In the genomic region with DNA sequence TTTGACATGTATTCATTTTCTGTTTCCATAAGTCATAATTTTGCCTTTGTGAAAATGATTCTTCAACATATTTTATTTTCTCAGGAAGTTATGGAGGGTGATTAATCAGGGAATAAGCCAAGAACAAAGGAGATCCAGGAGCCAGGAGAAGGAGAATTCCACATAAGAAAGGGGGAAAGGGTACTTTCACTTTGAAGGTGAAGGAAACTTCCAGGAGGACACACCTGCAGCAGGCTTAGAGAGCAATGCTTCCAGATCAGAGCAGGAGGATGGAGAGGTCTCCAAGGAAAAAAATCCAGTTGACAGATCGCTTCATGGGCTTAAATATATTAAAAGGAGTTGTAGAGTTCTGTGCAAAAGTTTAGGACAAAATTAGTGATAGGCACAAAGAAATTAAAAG, we compare ENCODE assay signal across 26 cellular contexts.
A peak's percentile ranks its signal among the peaks of the same experiment; 100 is the strongest.
DNase-seq lines count a peak whose midpoint lies in the region; ATAC-seq, FAIRE-seq and TF ChIP-seq lines count a peak whose summit lies in the region.
"Had no signal": no experiment of that assay in that cellular context is flagged by ENCODE, and none has a peak within 500 bp of the region (broad histone marks: within the 10 kb centered on the region; RNA-seq: fewer than 3 reads in every experiment).

No MANE protein-coding gene starts in this region.

- intact Hi-C loops in PC-3 (cut with micrococcal nuclease), result no loop called here

- no peak overlapping the region for H3K14ac ChIP-seq in H1 (ENCODE audit: insufficient read length)

- DNase-seq in SK-N-SH, result no peak
- DNase-seq in PC-3, result peak; percentile 18
- DNase-seq in H1 (ENCODE audit: low read depth in 1 of 2, low spot score in 2 of 2), result no peak
- peak; percentile 56 for DNase-seq in small intestine
- DNase-seq in NCI-H446 (lab: John Stamatoyannopoulos, UW), result no peak
- no peak for DNase-seq in islet precursor cell
- DNase-seq: ACHN; BE2C; CD8-positive, alpha-beta memory T cell; DMS79 treated with DMSO at 0.1 percent for 48 hours; GF-D8; KBM-7; NCI-H1105 treated with DMSO at 0.1 percent for 48 hours; NCI-H146; NCI-H1930; NCI-H446 treated with DMSO at 0.1 percent for 48 hours; NCI-H526; SHP77 had no signal

- no peaks in the 10 kb centered on the region for H3K23me2 ChIP-seq in H1 (ENCODE audit: low read depth, low read length)

- CTCF ChIA-PET in SK-N-SH (lab: Yijun Ruan, JAX), result interaction anchor here (1.0 to 1.6 kb wide), 4 partner anchors 10 to 92 kb away, joined by 3 to 7 read pairs (median 4); a partner anchor contains a TSS
- CTCF ChIA-PET in PC-3 (lab: Charles Lee), result no interaction called here
- CTCF ChIA-PET in H1 (lab: Charles Lee; ENCODE audit: partially characterized antibody), result interaction anchor here (1.3 kb wide), 1 partner anchor 92 kb away, joined by 3 read pairs; a partner anchor contains a TSS

- H3K4me2 ChIP-seq in SK-N-SH, result peak overlapping the region; percentile 47; the same call in 1 of the 2 replicates
- peak overlapping the region; percentile 78 for H3K4me2 ChIP-seq in PC-3 (ENCODE audit: low read length)
- H3K4me2 ChIP-seq in H1 (ENCODE audit: insufficient read depth in 1 of 2, low read depth in 2 of 2, low read length in 2 of 2), result no peak overlapping the region

- peaks cover 11 to 27% of the 10 kb centered on the region in 2 experiments; a peak in 3 of 4 replicates for H3K4me1 ChIP-seq in SK-N-SH (ENCODE audit: control insufficient read depth in 1 of 2, insufficient read depth in 2 of 2, low read depth in 1 of 2, low read length in 1 of 2)
- H3K4me1 ChIP-seq in PC-3 (ENCODE audit: insufficient read depth, low read length), result peaks cover 17% of the 10 kb centered on the region
- peaks cover 0 to 4% (median 0%) of the 10 kb centered on the region in 4 experiments; a peak in 1 of 7 replicates for H3K4me1 ChIP-seq in H1 (replicated peaks in 1 of 4; ENCODE audit: control insufficient read depth in 3 of 4, insufficient read depth in 4 of 4, low read length in 3 of 4)
- no peaks in the 10 kb centered on the region for H3K4me1 ChIP-seq in small intestine (ENCODE audit: control insufficient read depth in 2 of 2, insufficient read depth in 1 of 2, low read depth in 1 of 2, low read length in 1 of 2)

- H3F3A ChIP-seq in SK-N-SH (replicated peaks; ENCODE audit: insufficient read depth) (peaks cover 25% of the 10 kb centered on the region), PC-3 (ENCODE audit: low read length, unreplicated experiment) (no peaks in the 10 kb centered on the region)

- no peak overlapping the region for H3K23ac ChIP-seq in H1 (ENCODE audit: insufficient read length)

- no peak overlapping the region for H2BK5ac ChIP-seq in H1 (ENCODE audit: low read depth, low read length)

- H3K79me1 ChIP-seq in H1 (ENCODE audit: low read depth, low read length), result no peaks in the 10 kb centered on the region

- H3K4ac ChIP-seq in H1 (replicated peaks; ENCODE audit: insufficient read length, low read depth, low read length), result no peak overlapping the region

- H3K4me3 ChIP-seq in SK-N-SH (ENCODE audit: low read depth in 2 of 2, low read length in 1 of 2) (no peak overlapping the region), PC-3 (ENCODE audit: low read length) (peak overlapping the region; percentile 51), H1 (ENCODE audit: extremely low read depth in 1 of 4, insufficient read depth in 2 of 4, low read depth in 3 of 4, low read length in 4 of 4) (no peak overlapping the region), small intestine (ENCODE audit: low read depth in 1 of 2, low read length in 2 of 2) (no peak overlapping the region)
- H3K4me3 ChIP-seq: SK-N-MC had no signal

- no peak for TF ChIP-seq EP300 in SK-N-SH (IDR thresholded peaks at IDR 0.05; ENCODE audit: borderline replicate concordance in 1 of 2, low read depth in 1 of 2, low read length in 1 of 2)
- no peak for TF ChIP-seq EP300 in H1 (IDR thresholded peaks at IDR 0.05; ENCODE audit: borderline replicate concordance in 1 of 2, low read depth in 2 of 2, low read length in 2 of 2)

- no peak for TF ChIP-seq CTCF in SK-N-SH (IDR thresholded peaks at IDR 0.05)
- no peak for TF ChIP-seq CTCF in PC-3 (conservative IDR thresholded peaks at IDR 0.05; ENCODE audit: low read depth, low read length)
- no peak for TF ChIP-seq CTCF in H1 (IDR thresholded peaks at IDR 0.05; ENCODE audit: control extremely low read depth in 1 of 3, insufficient read depth in 1 of 3, low read depth in 1 of 3, low read length in 3 of 3)

- TF ChIP-seq RAD21 in SK-N-SH (IDR thresholded peaks at IDR 0.05; ENCODE audit: low read length) (no peak), H1 (IDR thresholded peaks at IDR 0.05 in 1 of 2, conservative IDR thresholded peaks at IDR 0.05 in 1 of 2; ENCODE audit: low read depth in 2 of 2, low read length in 2 of 2) (no peak)

- H3K9ac ChIP-seq in SK-N-SH (no peak overlapping the region), PC-3 (ENCODE audit: low read length) (no peak overlapping the region), H1 (replicated peaks in 1 of 4; ENCODE audit: extremely low read depth in 1 of 4, low read depth in 3 of 4, low read length in 3 of 4) (no peak overlapping the region)

- FAIRE-seq in H1 (lab: Jason Lieb, UNC) (peak; percentile 82), small intestine (lab: Jason Lieb, UNC) (no peak)
- FAIRE-seq: GM12891, HTR-8/SVneo had no signal

- H2AK5ac ChIP-seq in H1 (ENCODE audit: low read depth, low read length), result no peak overlapping the region

- WGBS in SK-N-SH (ENCODE audit: low lambda C conversion rate), result 39% methylated on average over 1 of the region's 1 CpG
- WGBS in H1 (ENCODE audit: extremely low coverage in 1 of 2, insufficient coverage in 1 of 2, insufficient read length in 1 of 2, insufficient replicate concordance in 2 of 2, low coverage in 1 of 2, low lambda C conversion rate in 2 of 2, missing lambda C conversion rate in 1 of 2), 2 experiments, result 89% methylated on average over 1 of the region's 1 CpG; no CpG with 5 or more reads in 1 of the 2 experiments
- 78 to 86% (median 81%) methylated on average over 1 of the region's 1 CpG for WGBS in small intestine, 3 donors

- H3K56ac ChIP-seq in H1 (replicated peaks; ENCODE audit: insufficient read length, low read depth, low read length), result no peak overlapping the region

- H3K27ac ChIP-seq in SK-N-SH (ENCODE audit: low read depth in 2 of 2, low read length in 1 of 2) (no peak overlapping the region), PC-3 (ENCODE audit: low read length) (peak overlapping the region; percentile 6; the same call in 1 of the 2 replicates), H1 (ENCODE audit: low read depth, low read length) (no peak overlapping the region), small intestine (ENCODE audit: low read depth in 1 of 2, low read length in 1 of 2) (peak overlapping the region in 1 of 2 donors; percentile 8)
- H3K27ac ChIP-seq: 22Rv1, RWPE1, SK-N-MC had no signal

- H2BK20ac ChIP-seq in H1 (ENCODE audit: low read length), result no peak overlapping the region

- ATAC-seq in SK-N-SH treated with all-trans-retinoic acid at 6 μM for 48 hours (no peak), PC-3 (peak; percentile 68), HG03175 (IDR thresholded peaks at IDR 0.05; ENCODE audit: unreplicated experiment) (no peak)
- ATAC-seq: Panc1 had no signal

- H3K36me3 ChIP-seq in SK-N-SH (replicated peaks in 1 of 2; ENCODE audit: control insufficient read depth in 1 of 2, insufficient read depth in 2 of 2, low read length in 1 of 2) (no peaks in the 10 kb centered on the region), PC-3 (ENCODE audit: low read depth, low read length) (no peaks in the 10 kb centered on the region), H1 (ENCODE audit: control insufficient read depth in 2 of 4, insufficient read depth in 4 of 4, low read length in 3 of 4) (no peaks in the 10 kb centered on the region), small intestine (ENCODE audit: control insufficient read depth in 2 of 2, insufficient read depth in 2 of 2, low read length in 2 of 2) (no peaks in the 10 kb centered on the region)
- H3K36me3 ChIP-seq: BE2C had no signal

- no peak overlapping the region for H2BK12ac ChIP-seq in H1 (ENCODE audit: low read depth, low read length)

- TF ChIP-seq POLR2A in H1 (IDR thresholded peaks at IDR 0.05; ENCODE audit: control extremely low read depth in 1 of 2, low read depth in 2 of 2, low read length in 2 of 2), result no peak

- no TSS peak for BruUV-seq in PC-3 (replicated peaks; lab: Mats Ljungman, UMichigan)

- no peak overlapping the region for H4K5ac ChIP-seq in H1 (ENCODE audit: insufficient read length, low read depth, low read length)

- H3K27me3 ChIP-seq in SK-N-SH (ENCODE audit: insufficient read depth) (no peaks in the 10 kb centered on the region), PC-3 (ENCODE audit: low read length) (no peaks in the 10 kb centered on the region), H1 (replicated peaks in 1 of 4; ENCODE audit: control insufficient read depth in 3 of 4, extremely low read depth in 1 of 4, insufficient read depth in 3 of 4, low read length in 3 of 4) (no peaks in the 10 kb centered on the region), small intestine (ENCODE audit: control insufficient read depth in 2 of 2, insufficient read depth in 2 of 2, low read length in 2 of 2) (no peaks in the 10 kb centered on the region)
- H3K27me3 ChIP-seq: BE2C had no signal

- H4K8ac ChIP-seq in H1 (ENCODE audit: extremely low read depth, insufficient read depth, low read length), result no peak overlapping the region

- H2AFZ ChIP-seq in SK-N-SH (ENCODE audit: low read depth), result peak overlapping the region; percentile 85
- H2AFZ ChIP-seq in PC-3 (ENCODE audit: low read length), result peak overlapping the region; percentile 63
- H2AFZ ChIP-seq in H1 (ENCODE audit: low read length), result no peak overlapping the region

- no peak overlapping the region for H2BK15ac ChIP-seq in H1 (ENCODE audit: low read length)

- H3K9me3 ChIP-seq in SK-N-SH (no peaks in the 10 kb centered on the region), PC-3 (ENCODE audit: low read length) (no peaks in the 10 kb centered on the region), H1 (ENCODE audit: insufficient read depth in 2 of 2, low read depth in 1 of 2, low read length in 1 of 2) (no peaks in the 10 kb centered on the region), small intestine (ENCODE audit: control insufficient read depth, low read depth) (no peaks in the 10 kb centered on the region)
- H3K9me3 ChIP-seq: BE2C had no signal

- POLR2A ChIA-PET in SK-N-SH (lab: Yijun Ruan, JAX) (no interaction called here), PC-3 (lab: Charles Lee; ENCODE audit: unreplicated experiment) (no interaction called here), H1 (lab: Charles Lee; ENCODE audit: partially characterized antibody) (interaction anchor here (1.5 kb wide), 1 partner anchor 15 kb away, joined by 3 read pairs; no protein-coding TSS in a partner anchor)

- no peaks in the 10 kb centered on the region for H3K9me2 ChIP-seq in SK-N-SH
- no peaks in the 10 kb centered on the region for H3K9me2 ChIP-seq in PC-3 (replicated peaks; ENCODE audit: low read length)

- no peak overlapping the region for H2BK120ac ChIP-seq in H1 (replicated peaks; ENCODE audit: low read depth, low read length)

- no peaks in the 10 kb centered on the region for H3K79me2 ChIP-seq in SK-N-SH (ENCODE audit: insufficient read depth)
- H3K79me2 ChIP-seq in PC-3 (ENCODE audit: low read length), result no peaks in the 10 kb centered on the region
- no peaks in the 10 kb centered on the region for H3K79me2 ChIP-seq in H1 (ENCODE audit: control insufficient read depth in 1 of 2, insufficient read depth in 2 of 2, low read length in 2 of 2)

- H4K91ac ChIP-seq in H1 (replicated peaks; ENCODE audit: insufficient read length, low read length), result no peak overlapping the region

- H4K20me1 ChIP-seq in SK-N-SH (ENCODE audit: insufficient read depth) (no peaks in the 10 kb centered on the region), PC-3 (ENCODE audit: low read length) (no peaks in the 10 kb centered on the region), H1 (replicated peaks in 1 of 2; ENCODE audit: control insufficient read depth in 1 of 2, insufficient read depth in 2 of 2, low read length in 2 of 2) (no peaks in the 10 kb centered on the region)

- no peak overlapping the region for H3K18ac ChIP-seq in H1 (ENCODE audit: extremely low read depth, low read length)

Comparison
In these comparisons a context has a peak if more than half of its experiments do, and no peak if none do; other contexts are left out.
1. DNase-seq: peak in PC-3 (single experiment) and small intestine (single experiment); none in SK-N-SH (single experiment), H1 (0 of 2), NCI-H446 (0 of 2) and islet precursor cell (single experiment).
2. H3K4me2 ChIP-seq: peak in SK-N-SH (single experiment) and PC-3 (single experiment); none in H1 (0 of 2).